Comparison of ENCODE assay signal across 2 cellular contexts in the genomic region with DNA sequence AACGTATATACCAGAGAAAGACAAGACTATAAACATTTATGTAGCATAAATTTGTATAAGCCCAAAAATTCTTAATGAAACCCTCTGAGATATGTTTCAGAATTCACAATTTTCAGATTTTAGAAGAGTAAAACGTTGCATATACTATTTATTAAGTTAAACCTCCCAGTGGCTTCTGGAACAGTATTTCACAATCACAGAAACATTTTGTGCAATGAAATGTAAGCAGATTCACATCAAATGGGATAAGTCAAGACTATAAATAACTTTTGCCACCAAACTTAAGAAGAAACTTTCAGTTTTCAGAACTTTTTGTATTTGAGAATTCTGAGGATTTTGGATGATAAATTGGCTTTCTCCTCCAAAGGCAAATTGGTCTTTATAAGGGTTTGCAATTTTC.
TF ChIP-seq lines count a peak whose summit lies in the region.

No MANE protein-coding gene starts in this region.

TF ChIP-seq in SK-N-SH, 30 proteins besides CTCF, POLR2A, EP300 and RAD21 (continued from another document):
- TF ChIP-seq, protein P1, sequence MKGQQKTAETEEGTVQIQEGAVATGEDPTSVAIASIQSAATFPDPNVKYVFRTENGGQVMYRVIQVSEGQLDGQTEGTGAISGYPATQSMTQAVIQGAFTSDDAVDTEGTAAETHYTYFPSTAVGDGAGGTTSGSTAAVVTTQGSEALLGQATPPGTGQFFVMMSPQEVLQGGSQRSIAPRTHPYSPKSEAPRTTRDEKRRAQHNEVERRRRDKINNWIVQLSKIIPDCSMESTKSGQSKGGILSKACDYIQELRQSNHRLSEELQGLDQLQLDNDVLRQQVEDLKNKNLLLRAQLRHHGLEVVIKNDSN (IDR thresholded peaks at IDR 0.05; ENCODE audit: borderline replicate concordance, low read depth), result no peak
- TF ChIP-seq, protein P2, sequence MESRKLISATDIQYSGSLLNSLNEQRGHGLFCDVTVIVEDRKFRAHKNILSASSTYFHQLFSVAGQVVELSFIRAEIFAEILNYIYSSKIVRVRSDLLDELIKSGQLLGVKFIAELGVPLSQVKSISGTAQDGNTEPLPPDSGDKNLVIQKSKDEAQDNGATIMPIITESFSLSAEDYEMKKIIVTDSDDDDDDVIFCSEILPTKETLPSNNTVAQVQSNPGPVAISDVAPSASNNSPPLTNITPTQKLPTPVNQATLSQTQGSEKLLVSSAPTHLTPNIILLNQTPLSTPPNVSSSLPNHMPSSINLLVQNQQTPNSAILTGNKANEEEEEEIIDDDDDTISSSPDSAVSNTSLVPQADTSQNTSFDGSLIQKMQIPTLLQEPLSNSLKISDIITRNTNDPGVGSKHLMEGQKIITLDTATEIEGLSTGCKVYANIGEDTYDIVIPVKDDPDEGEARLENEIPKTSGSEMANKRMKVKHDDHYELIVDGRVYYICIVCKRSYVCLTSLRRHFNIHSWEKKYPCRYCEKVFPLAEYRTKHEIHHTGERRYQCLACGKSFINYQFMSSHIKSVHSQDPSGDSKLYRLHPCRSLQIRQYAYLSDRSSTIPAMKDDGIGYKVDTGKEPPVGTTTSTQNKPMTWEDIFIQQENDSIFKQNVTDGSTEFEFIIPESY (IDR thresholded peaks at IDR 0.05; ENCODE audit: borderline replicate concordance, low read depth), result no peak
- TF ChIP-seq MXI1 (IDR thresholded peaks at IDR 0.05; ENCODE audit: low read depth, low read length), result no peak
TF ChIP-seq in SK-N-SH: peak in this region for 0.

TF ChIP-seq in SK-N-SH treated with all-trans-retinoic acid at 6 μM for 48 hours, 23 proteins besides CTCF, POLR2A, EP300 and RAD21 (continued from another document):
- no peak for TF ChIP-seq RARB (CRISPR knock-in tag; IDR thresholded peaks at IDR 0.05)
- no peak for TF ChIP-seq ZFP3 (CRISPR knock-in tag; IDR thresholded peaks at IDR 0.05)
- no peak for TF ChIP-seq PATZ1 (CRISPR knock-in tag; IDR thresholded peaks at IDR 0.05; ENCODE audit: borderline replicate concordance)
- no peak for TF ChIP-seq ESRRG (CRISPR knock-in tag; IDR thresholded peaks at IDR 0.05)
- TF ChIP-seq ZNF565 (CRISPR knock-in tag; conservative IDR thresholded peaks at IDR 0.05; ENCODE audit: low read depth), result no peak
- TF ChIP-seq, protein P3, sequence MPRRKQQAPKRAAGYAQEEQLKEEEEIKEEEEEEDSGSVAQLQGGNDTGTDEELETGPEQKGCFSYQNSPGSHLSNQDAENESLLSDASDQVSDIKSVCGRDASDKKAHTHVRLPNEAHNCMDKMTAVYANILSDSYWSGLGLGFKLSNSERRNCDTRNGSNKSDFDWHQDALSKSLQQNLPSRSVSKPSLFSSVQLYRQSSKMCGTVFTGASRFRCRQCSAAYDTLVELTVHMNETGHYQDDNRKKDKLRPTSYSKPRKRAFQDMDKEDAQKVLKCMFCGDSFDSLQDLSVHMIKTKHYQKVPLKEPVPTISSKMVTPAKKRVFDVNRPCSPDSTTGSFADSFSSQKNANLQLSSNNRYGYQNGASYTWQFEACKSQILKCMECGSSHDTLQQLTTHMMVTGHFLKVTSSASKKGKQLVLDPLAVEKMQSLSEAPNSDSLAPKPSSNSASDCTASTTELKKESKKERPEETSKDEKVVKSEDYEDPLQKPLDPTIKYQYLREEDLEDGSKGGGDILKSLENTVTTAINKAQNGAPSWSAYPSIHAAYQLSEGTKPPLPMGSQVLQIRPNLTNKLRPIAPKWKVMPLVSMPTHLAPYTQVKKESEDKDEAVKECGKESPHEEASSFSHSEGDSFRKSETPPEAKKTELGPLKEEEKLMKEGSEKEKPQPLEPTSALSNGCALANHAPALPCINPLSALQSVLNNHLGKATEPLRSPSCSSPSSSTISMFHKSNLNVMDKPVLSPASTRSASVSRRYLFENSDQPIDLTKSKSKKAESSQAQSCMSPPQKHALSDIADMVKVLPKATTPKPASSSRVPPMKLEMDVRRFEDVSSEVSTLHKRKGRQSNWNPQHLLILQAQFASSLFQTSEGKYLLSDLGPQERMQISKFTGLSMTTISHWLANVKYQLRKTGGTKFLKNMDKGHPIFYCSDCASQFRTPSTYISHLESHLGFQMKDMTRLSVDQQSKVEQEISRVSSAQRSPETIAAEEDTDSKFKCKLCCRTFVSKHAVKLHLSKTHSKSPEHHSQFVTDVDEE (CRISPR knock-in tag; IDR thresholded peaks at IDR 0.05), result no peak
